12 cellular contexts compared by ENCODE assay signal in the genomic region with DNA sequence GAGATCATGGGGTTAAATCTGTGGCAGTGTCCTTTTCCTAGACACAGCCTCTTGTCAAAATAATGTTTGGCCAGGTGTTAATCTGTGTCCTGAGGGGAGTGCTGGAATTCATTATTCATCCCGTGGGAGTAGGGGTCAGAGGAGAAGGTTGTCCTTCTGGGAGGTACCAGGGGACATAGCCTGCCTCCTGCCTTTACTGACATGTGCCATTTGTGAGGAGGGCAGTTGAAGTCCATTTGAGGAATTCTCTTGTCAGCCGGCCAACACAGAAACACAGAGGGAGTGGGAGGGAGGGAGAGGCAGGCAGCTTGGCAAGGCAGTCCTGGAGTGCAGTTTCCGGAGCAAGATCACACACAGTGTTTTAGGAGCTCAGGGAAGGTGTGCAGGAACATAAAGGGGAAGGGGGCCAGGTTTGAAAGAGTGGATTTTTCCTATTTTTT.
DNase-seq lines count a peak whose midpoint lies in the region; ATAC-seq and TF ChIP-seq lines count a peak whose summit lies in the region.
"Had no signal": no experiment of that assay in that cellular context is flagged by ENCODE, and none has a peak within 500 bp of the region (broad histone marks: within the 10 kb centered on the region; RNA-seq: fewer than 3 reads in every experiment).

No MANE protein-coding gene starts in this region.

- no peak for TF ChIP-seq CTCF in AG10803 (conservative IDR thresholded peaks at IDR 0.05; ENCODE audit: low read length)

- H3K4me3 ChIP-seq in AG10803 (ENCODE audit: low read length) (no peak overlapping the region), SJCRH30 (no peak overlapping the region), neuron (ENCODE audit: low read length) (peak overlapping the region; percentile 10)
- H3K4me3 ChIP-seq: A549 had no signal

- intact Hi-C loops in cardiac septum (cut with DNase I): no loop called here

- ATAC-seq in HG03045 (IDR thresholded peaks at IDR 0.05; ENCODE audit: unreplicated experiment) (no peak), HG02759 (IDR thresholded peaks at IDR 0.05; ENCODE audit: unreplicated experiment) (no peak)
- ATAC-seq: A549 had no signal

- H3K27ac ChIP-seq in SJCRH30: no peak overlapping the region
- H3K27ac ChIP-seq: A549 had no signal

- peaks cover 20% of the 10 kb centered on the region for H3K4me1 ChIP-seq in SJCRH30
- peaks cover 38% of the 10 kb centered on the region for H3K4me1 ChIP-seq in neuron (ENCODE audit: insufficient read depth, low read length)
- H3K4me1 ChIP-seq: A549 had no signal

- DNase-seq in AG10803 (ENCODE audit: low read depth) (peak; percentile 10), SJCRH30 (peak; percentile 64 to 72), cardiac septum (ENCODE audit: low spot score) (peak; percentile 78), GDM1 (lab: John Stamatoyannopoulos, UW) (no peak), NCI-H1694 treated with DMSO at 0.1 percent for 48 hours (lab: John Stamatoyannopoulos, UW) (no peak)
- DNase-seq: activated T-cell treated with anti-CD3 and anti-CD28 coated beads for 4 hours, erythroblast, RPMI8226 had no signal

- H2AFZ ChIP-seq in neuron (ENCODE audit: low read depth, low read length): no peak overlapping the region

- H3K27me3 ChIP-seq in SJCRH30 (no peaks in the 10 kb centered on the region), neuron (ENCODE audit: insufficient read depth, low read length) (no peaks in the 10 kb centered on the region)

- H3K36me3 ChIP-seq in SJCRH30 (no peaks in the 10 kb centered on the region), neuron (ENCODE audit: insufficient read depth, low read length) (no peaks in the 10 kb centered on the region)

- H3K9me3 ChIP-seq in SJCRH30 (replicated peaks) (no peaks in the 10 kb centered on the region), neuron (ENCODE audit: low read length) (no peaks in the 10 kb centered on the region)
- H3K9me3 ChIP-seq: A549 had no signal

Comparison
In these comparisons a context has a peak if more than half of its experiments do, and no peak if none do; other contexts are left out.
1. DNase-seq: peak in AG10803 (single experiment), SJCRH30 (2 of 2) and cardiac septum (single experiment); none in GDM1 (single experiment) and NCI-H1694 treated with DMSO at 0.1 percent for 48 hours (single experiment).